Comparison of ENCODE assay signal across 17 cellular contexts in the genomic region with DNA sequence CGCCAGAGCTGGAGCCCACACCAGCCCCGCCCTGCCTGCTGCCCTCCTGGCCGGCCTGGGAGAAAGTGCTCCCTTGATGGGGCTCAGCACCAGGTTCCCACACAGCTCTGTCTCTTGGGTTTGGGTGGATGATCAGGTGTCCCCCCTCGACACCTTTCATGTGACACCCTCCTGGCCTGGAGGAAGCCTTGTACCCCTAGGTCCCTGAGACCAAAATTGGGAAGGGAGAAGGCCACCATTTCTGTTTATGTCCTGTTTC. TPM values are rescaled to one million over a fixed set of nuclear protein-coding genes. Genes with fewer than 3 reads are reported as not detected.
DNase-seq lines count a peak whose midpoint lies in the region; ATAC-seq, FAIRE-seq and TF ChIP-seq lines count a peak whose summit lies in the region.
"Had no signal": no experiment of that assay in that cellular context is flagged by ENCODE, and none has a peak within 500 bp of the region (broad histone marks: within the 10 kb centered on the region; RNA-seq: fewer than 3 reads in every experiment).

No MANE protein-coding gene starts in this region.

- peak overlapping the region; percentile 45; the same call in 1 of the 2 replicates for H3K9ac ChIP-seq in BLaER1

- no peaks in the 10 kb centered on the region for H3K79me2 ChIP-seq in PC-9 (ENCODE audit: low read depth)

- no TSS peak for BruUV-seq in PC-9 (replicated peaks; lab: Mats Ljungman, UMichigan)

- H2AFZ ChIP-seq in PC-9: no peak overlapping the region

- no peak for FAIRE-seq in HTR-8/SVneo (lab: Jason Lieb, UNC)

- DNase-seq in PC-9 (no peak), right cardiac atrium (no peak), sciatic nerve (ENCODE audit: low spot score) (peak; percentile 38), globus pallidus (ENCODE audit: low spot score) (no peak), NCI-H748 (lab: John Stamatoyannopoulos, UW; ENCODE audit: unreplicated experiment) (no peak), HTR-8/SVneo (ENCODE audit: insufficient read length, low spot score) (no peak)
- DNase-seq: activated CD4-positive, alpha-beta T cell treated with anti-CD3 and anti-CD28 coated beads, Interleukin-2, amount 10 ng/mL, durations not matched to agents 7 days and 5 days; DMS79 treated with DMSO at 0.1 percent for 48 hours; NCI-H1417; NCI-H446 treated with DMSO at 0.1 percent for 48 hours had no signal

- H3K9me3 ChIP-seq in BLaER1 (no peaks in the 10 kb centered on the region), PC-9 (ENCODE audit: insufficient read depth, low read depth) (no peaks in the 10 kb centered on the region), right cardiac atrium (ENCODE audit: control insufficient read depth, low read length) (no peaks in the 10 kb centered on the region)

- H3K27ac ChIP-seq in BLaER1: no peak overlapping the region
- peak overlapping the region; percentile 40 for H3K27ac ChIP-seq in PC-9
- H3K27ac ChIP-seq in right cardiac atrium (ENCODE audit: low read length): peak overlapping the region; percentile 32

- H3K36me3 ChIP-seq in BLaER1 (no peaks in the 10 kb centered on the region), PC-9 (ENCODE audit: low read depth) (no peaks in the 10 kb centered on the region)

- CTCF ChIA-PET in PC-9 (lab: Charles Lee): interaction anchor here (0.6 to 0.8 kb wide), 2 partner anchors 74 to 114 kb away, joined by 3 to 6 read pairs; no protein-coding TSS in a partner anchor

- ATAC-seq in right cardiac atrium: no peak
- ATAC-seq in sciatic nerve: no peak
- ATAC-seq in HG03354 (IDR thresholded peaks at IDR 0.05; ENCODE audit: poor library complexity, severe bottlenecking, unreplicated experiment): no peak

- WGBS in right cardiac atrium: 80% methylated on average over 4 of the region's 4 CpGs

- no peaks in the 10 kb centered on the region for H3K27me3 ChIP-seq in BLaER1
- no peaks in the 10 kb centered on the region for H3K27me3 ChIP-seq in PC-9 (ENCODE audit: insufficient read depth, low read depth)
- H3K27me3 ChIP-seq in right cardiac atrium (ENCODE audit: control insufficient read depth, insufficient read depth): no peaks in the 10 kb centered on the region

- no peak for TF ChIP-seq CTCF in PC-9 (conservative IDR thresholded peaks at IDR 0.05)

- H3F3A ChIP-seq in PC-9 (ENCODE audit: insufficient read depth, low read depth): peaks cover 44% of the 10 kb centered on the region

- H3K4me2 ChIP-seq in BLaER1: peak overlapping the region; percentile 48
- H3K4me2 ChIP-seq in PC-9: peak overlapping the region; percentile 47

- H4K20me1 ChIP-seq in BLaER1: no peaks in the 10 kb centered on the region
- no peaks in the 10 kb centered on the region for H4K20me1 ChIP-seq in PC-9 (ENCODE audit: insufficient read depth)

- H3K9me2 ChIP-seq in PC-9 (ENCODE audit: insufficient read depth): no peaks in the 10 kb centered on the region

- H3K4me3 ChIP-seq in BLaER1: no peak overlapping the region
- H3K4me3 ChIP-seq in PC-9: no peak overlapping the region
- no peak overlapping the region for H3K4me3 ChIP-seq in right cardiac atrium (ENCODE audit: low read length)
- H3K4me3 ChIP-seq: skin epidermis had no signal

- intact Hi-C loops in PC-9 (cut with micrococcal nuclease; ENCODE audit: unreplicated experiment) (loop anchor here (1.0 to 5.0 kb wide), 3 partner anchors 37 to 727 kb away; no protein-coding TSS in a partner anchor), right cardiac atrium (cut with DNase I) (loop anchor here (5.0 to 10.0 kb wide), 4 partner anchors 113 to 221 kb away; no protein-coding TSS in a partner anchor), sciatic nerve (cut with DNase I) (loop anchor here (5.0 kb wide), 2 partner anchors 113 to 213 kb away; no protein-coding TSS in a partner anchor)

- H3K4me1 ChIP-seq in BLaER1: peaks cover 20% of the 10 kb centered on the region
- H3K4me1 ChIP-seq in PC-9 (replicated peaks; ENCODE audit: insufficient read depth): peaks cover 28% of the 10 kb centered on the region
- peaks cover 4% of the 10 kb centered on the region for H3K4me1 ChIP-seq in right cardiac atrium (ENCODE audit: control insufficient read depth, insufficient read depth, low read length)

- POLR2A ChIA-PET in PC-9 (lab: Charles Lee; ENCODE audit: unreplicated experiment): interaction anchor here (0.5 to 1.2 kb wide), 2 partner anchors 10 to 691 kb away, joined by 3 read pairs; no protein-coding TSS in a partner anchor

RNA-seq across cellular contexts. Expression of a gene that starts 19.4 kb away (rescaled TPM):
- total RNA-seq in PC-9 (2021) (1.8 and 2.8 TPM in 2 replicates), right cardiac atrium (10 to 100 TPM in 3 of 4 donors, 1 to 10 TPM in 1; 6.3 to 13.8 (median 11.0) TPM), sciatic nerve (121 TPM)
- 11.8 TPM for polyA plus RNA-seq in right cardiac atrium
- polyA plus RNA-seq: neural cell had no signal

RNA-seq across cellular contexts. Expression of a gene that starts 54.7 kb away (rescaled TPM):
- total RNA-seq in PC-9 (2021) (0.24 and 0.35 TPM in 2 replicates), right cardiac atrium (under 1 TPM in 1 of 4 donors, not detected in 3; 0.11 TPM), sciatic nerve (0.13 TPM)
- polyA plus RNA-seq in right cardiac atrium: not detected
- total RNA-seq: glomerular endothelial cell, kidney epithelial cell, temporal lobe had no signal
- polyA plus RNA-seq: neural cell had no signal

RNA-seq across cellular contexts. Expression of a gene that starts 58.8 kb away (rescaled TPM):
- total RNA-seq in PC-9 (2021) (19.8 and 23.6 TPM in 2 replicates), right cardiac atrium (10 to 100 TPM; 44.8 to 58.4 (median 52.0) TPM), sciatic nerve (38.5 TPM)
- polyA plus RNA-seq in right cardiac atrium: 51.6 TPM
